ENCODE assay signal across 29 cellular contexts in genomic region chr4:62930884-62931283, GRCh38.
"Had no signal": no experiment of that assay in that cellular context is flagged by ENCODE, and none has a peak within 500 bp of the region (broad histone marks: within the 10 kb centered on the region; RNA-seq: fewer than 3 reads in every experiment).

No MANE protein-coding gene starts in this region.

- H3K36me3 ChIP-seq: breast epithelium, cardiac muscle cell, esophagus muscularis mucosa, gastrocnemius medialis, WERI-Rb-1 had no signal

- H3K4me3 ChIP-seq: breast epithelium, cardiac muscle cell, esophagus muscularis mucosa, gastrocnemius medialis had no signal

- DNase-seq: activated B cell treated with CpG ODN at 0.5 μM for 24 hours; activated CD4-positive, alpha-beta T cell treated with anti-CD3 and anti-CD28 coated beads for 48 hours; activated CD4-positive, alpha-beta T cell treated with anti-CD3 and anti-CD28 coated beads, Interleukin-2, amount 50 U/mL, for 1 hour; activated CD4-positive, alpha-beta T cell treated with anti-CD3 and anti-CD28 coated beads, Interleukin-2, amount 50 U/mL, for 48 hours; activated CD8-positive, alpha-beta memory T cell treated with anti-CD3 and anti-CD28 coated beads for 24 hours; activated CD8-positive, alpha-beta T cell treated with anti-CD3 and anti-CD28 coated beads for 36 hours; activated effector memory CD4-positive, alpha-beta T cell treated with Interleukin-2 at 50 U/mL for 16 hours; activated gamma-delta T cell treated with Interleukin-2 at 50 U/mL for 16 hours; activated naive CD4-positive, alpha-beta T cell treated with anti-CD3 and anti-CD28 coated beads, Interleukin-2, amount 50 U/mL, for 16 hours; activated naive CD4-positive, alpha-beta T cell treated with Interleukin-2 at 50 U/mL for 16 hours; activated T-cell treated with anti-CD3 and anti-CD28 coated beads, Interleukin-2, amount 50 U/mL, for 4 hours; amniotic stem cell; anterior cingulate cortex; cortex of kidney; dermis blood vessel endothelial cell; effector CD4-positive, alpha-beta T cell; effector memory CD8-positive, alpha-beta T cell; erythroblast; foreskin keratinocyte; gastrocnemius medialis; T-helper 1 cell; T-helper 17 cell; T1000; WERI-Rb-1 had no signal

- H3K27me3 ChIP-seq: breast epithelium, cardiac muscle cell, esophagus muscularis mucosa, foreskin keratinocyte, gastrocnemius medialis had no signal

- H3K27ac ChIP-seq: breast epithelium, esophagus muscularis mucosa, foreskin keratinocyte, gastrocnemius medialis, WERI-Rb-1 had no signal

- ATAC-seq: activated CD4-positive, CD25-positive, alpha-beta regulatory T cell treated with anti-CD3 and anti-CD28 coated beads, Interleukin-2, amount 50 U/mL, for 24 hours; activated CD8-positive, alpha-beta T cell treated with anti-CD3 and anti-CD28 coated beads for 36 hours; activated T-cell treated with anti-CD3 and anti-CD28 coated beads, Interleukin-2, amount 50 U/mL, for 4 hours; activated T-helper 17 cell treated with anti-CD3 and anti-CD28 coated beads, Interleukin-2, amount 50 U/mL, for 72 hours; effector memory CD8-positive, alpha-beta T cell; foreskin keratinocyte; gastrocnemius medialis; T-helper 17 cell had no signal

- H3K9me3 ChIP-seq: esophagus muscularis mucosa, gastrocnemius medialis had no signal

- H3K4me1 ChIP-seq: breast epithelium, esophagus muscularis mucosa, foreskin keratinocyte, gastrocnemius medialis had no signal
